Comparison of ENCODE assay signal across 8 cellular contexts in genomic region chr11:95705485-95706124, GRCh38.
DNase-seq lines count a peak whose midpoint lies in the region; ATAC-seq, FAIRE-seq and TF ChIP-seq lines count a peak whose summit lies in the region.

No MANE protein-coding gene starts in this region.

- H3K4me1 ChIP-seq in rectal smooth muscle tissue (ENCODE audit: control insufficient read depth, insufficient read depth, low read length): peaks cover 6% of the 10 kb centered on the region

- no peak for TF ChIP-seq POLR2A in GM12891 (IDR thresholded peaks at IDR 0.05; ENCODE audit: low read depth, low read length)

- H3K36me3 ChIP-seq in rectal smooth muscle tissue (ENCODE audit: control insufficient read depth, insufficient read depth, low read length): no peaks in the 10 kb centered on the region

- no peak for DNase-seq in GM12891 (ENCODE audit: insufficient read length, low spot score)
- peak; percentile 80 for DNase-seq in NCI-H1436 (lab: John Stamatoyannopoulos, UW)
- peak; percentile 18 to 84 for DNase-seq in SW 1271 (lab: John Stamatoyannopoulos, UW)
- peak; percentile 76 for DNase-seq in amniotic epithelial cell (ENCODE audit: low read depth)
- DNase-seq in left cardiac atrium: peak; percentile 88
- DNase-seq in GOT3 (lab: John Stamatoyannopoulos, UW): no peak

- FAIRE-seq in GM12891 (lab: Jason Lieb, UNC): peak; percentile 80

- H3K9ac ChIP-seq in rectal smooth muscle tissue (ENCODE audit: low read length): no peak overlapping the region

- intact Hi-C loops in left cardiac atrium (cut with DNase I): loop anchor here (2.0 to 10.0 kb wide), 3 partner anchors 551 to 641 kb away; partner anchors contain the start of gene SRSF8 (in 1 of the 2)

- H3K27me3 ChIP-seq in rectal smooth muscle tissue (ENCODE audit: control insufficient read depth, insufficient read depth, low read length): no peaks in the 10 kb centered on the region

- no peak overlapping the region for H3K4me3 ChIP-seq in rectal smooth muscle tissue (ENCODE audit: low read length)

- H3K27ac ChIP-seq in rectal smooth muscle tissue (ENCODE audit: low read depth, low read length): peak overlapping the region; percentile 27

- ATAC-seq in HG02840 (IDR thresholded peaks at IDR 0.05; ENCODE audit: low FRiP score, unreplicated experiment) (peak; percentile 75), left cardiac atrium (peak; percentile 98 to 99)

TF ChIP-seq in GM12891, 5 proteins besides CTCF, POLR2A, EP300 and RAD21:
- TF ChIP-seq PAX5 (IDR thresholded peaks at IDR 0.05; ENCODE audit: insufficient read depth, low read length, severe bottlenecking) (no peak), POU2F2 (IDR thresholded peaks at IDR 0.05; ENCODE audit: low read depth, low read length) (no peak), POLR2AphosphoS5 (IDR thresholded peaks at IDR 0.05; ENCODE audit: low read depth, low read length) (no peak), SPI1 (IDR thresholded peaks at IDR 0.05; ENCODE audit: low read depth, low read length) (no peak), TAF1 (IDR thresholded peaks at IDR 0.05; ENCODE audit: low read depth, low read length) (no peak)

Comparison
In these comparisons a context has a peak if more than half of its experiments do, and no peak if none do; other contexts are left out.
1. DNase-seq: peak in NCI-H1436 (single experiment), SW 1271 (2 of 2), amniotic epithelial cell (single experiment) and left cardiac atrium (single experiment); none in GM12891 (single experiment) and GOT3 (single experiment).